Comparison of ENCODE assay signal across 9 cellular contexts in genomic region chr2:104853401-104853925, GRCh38.
A peak's percentile ranks its signal among the peaks of the same experiment; 100 is the strongest.
DNase-seq lines count a peak whose midpoint lies in the region; ATAC-seq lines count a peak whose summit lies in the region.
"Had no signal": no experiment of that assay in that cellular context is flagged by ENCODE, and none has a peak within 500 bp of the region (broad histone marks: within the 10 kb centered on the region; RNA-seq: fewer than 3 reads in every experiment).

No MANE protein-coding gene starts in this region.

- H3K27ac ChIP-seq in iPS DF 6.9 (ENCODE audit: low read length), result no peak overlapping the region

- H3K27me3 ChIP-seq in iPS DF 6.9 (ENCODE audit: control insufficient read depth, insufficient read depth, low read length), result peaks cover 49% of the 10 kb centered on the region

- H3K9me3 Mint-ChIP-seq in stimulated activated memory B cell treated with anti-CD40 and anti-IgM and Interleukin-4, amounts not matched to agents 10 μg/mL and 1 μg/mL and 100 μg/mL, for 72 hours, result peaks cover 6% of the 10 kb centered on the region

- peaks cover 7% of the 10 kb centered on the region for H3K4me1 ChIP-seq in iPS DF 6.9 (ENCODE audit: control insufficient read depth, insufficient read depth, low read length)

- whole genome bisulfite sequencing in iPS DF 6.9 (ENCODE audit: insufficient coverage, insufficient read length), result no CpG with 5 or more reads among the region's 37 CpGs

- H3K9me3 ChIP-seq in iPS DF 6.9 (ENCODE audit: control insufficient read depth, insufficient read depth, low read length), result no peaks in the 10 kb centered on the region

- H3K36me3 ChIP-seq in iPS DF 6.9 (ENCODE audit: control insufficient read depth, insufficient read depth, low read length), result no peaks in the 10 kb centered on the region

- H3K36me3 Mint-ChIP-seq in stimulated activated memory B cell treated with anti-CD40 and anti-IgM and Interleukin-4, amounts not matched to agents 10 μg/mL and 1 μg/mL and 100 μg/mL, for 72 hours, result peaks cover 11% of the 10 kb centered on the region

- H3K4me1 Mint-ChIP-seq in stimulated activated memory B cell treated with anti-CD40 and anti-IgM and Interleukin-4, amounts not matched to agents 10 μg/mL and 1 μg/mL and 100 μg/mL, for 72 hours, result peaks cover 40% of the 10 kb centered on the region

- peak overlapping the region; percentile 51; the same call in 1 of the 2 replicates for H3K4me3 ChIP-seq in iPS DF 6.9 (ENCODE audit: low read length)

- H3K27ac Mint-ChIP-seq in stimulated activated memory B cell treated with anti-CD40 and anti-IgM and Interleukin-4, amounts not matched to agents 10 μg/mL and 1 μg/mL and 100 μg/mL, for 72 hours, result peak overlapping the region; percentile 33

- H3K4me3 Mint-ChIP-seq in stimulated activated memory B cell treated with anti-CD40 and anti-IgM and Interleukin-4, amounts not matched to agents 10 μg/mL and 1 μg/mL and 100 μg/mL, for 72 hours, result peak overlapping the region; percentile 80

- DNase-seq in NCI-H1092 treated with DMSO at 0.1 percent for 48 hours (lab: John Stamatoyannopoulos, UW), result peak; percentile 50
- no peak for DNase-seq in NCI-H1092 (lab: John Stamatoyannopoulos, UW)
- DNase-seq in SW480 (ENCODE audit: low spot score), result peak; percentile 53
- DNase-seq in iPS DF 6.9 (ENCODE audit: low read depth, low spot score), result no peak
- no peak for DNase-seq in stimulated activated CD4-positive, alpha-beta T cell treated with anti-CD3 and anti-CD28 coated beads, Interleukin-4, amount 100 ng/mL, for 4 hours
- DNase-seq in GM19240 (ENCODE audit: insufficient read length, low spot score), result no peak
- no peak for DNase-seq in iPS-NIHi11 (ENCODE audit: low spot score)
- DNase-seq: KG1 had no signal

- no peak for ATAC-seq in stimulated activated memory B cell treated with anti-CD40 and anti-IgM and Interleukin-4, amounts not matched to agents 10 μg/mL and 1 μg/mL and 100 μg/mL, for 72 hours

- H3K27me3 Mint-ChIP-seq in stimulated activated memory B cell treated with anti-CD40 and anti-IgM and Interleukin-4, amounts not matched to agents 10 μg/mL and 1 μg/mL and 100 μg/mL, for 72 hours, result peaks cover 89% of the 10 kb centered on the region

Comparison
In these comparisons a context has a peak if more than half of its experiments do, and no peak if none do; other contexts are left out.
1. DNase-seq: peak in NCI-H1092 treated with DMSO at 0.1 percent for 48 hours (single experiment) and SW480 (single experiment); none in NCI-H1092 (single experiment), iPS DF 6.9 (single experiment), stimulated activated CD4-positive, alpha-beta T cell treated with anti-CD3 and anti-CD28 coated beads, Interleukin-4, amount 100 ng/mL, for 4 hours (0 of 2), GM19240 (single experiment) and iPS-NIHi11 (single experiment).